8 cellular contexts compared by ENCODE assay signal in genomic region chr11:73538381-73538872, GRCh38. TPM values are rescaled to one million over a fixed set of nuclear protein-coding genes. Genes with fewer than 3 reads are reported as not detected.
DNase-seq lines count a peak whose midpoint lies in the region; ATAC-seq lines count a peak whose summit lies in the region.

No MANE protein-coding gene starts in this region.

- POLR2A ChIA-PET in activated CD4-positive, alpha-beta T cell treated with anti-CD3 and anti-CD28 coated beads for 36 hours (lab: Charles Lee) = interaction anchor here (0.6 kb wide), 1 partner anchor 255 kb away, joined by 4 read pairs; no protein-coding TSS in a partner anchor

- no peaks in the 10 kb centered on the region for H3K9me3 Mint-ChIP-seq in activated CD4-positive, alpha-beta T cell treated with anti-CD3 and anti-CD28 coated beads for 36 hours (ENCODE audit: low read depth)

- H3K4me1 Mint-ChIP-seq in activated CD4-positive, alpha-beta T cell treated with anti-CD3 and anti-CD28 coated beads for 36 hours = peaks cover 28% of the 10 kb centered on the region

- CTCF ChIA-PET in activated CD4-positive, alpha-beta T cell treated with anti-CD3 and anti-CD28 coated beads for 36 hours (lab: Charles Lee) = interaction anchor here (0.9 to 1.9 kb wide), 5 partner anchors 19 to 123 kb away, joined by 3 to 5 read pairs (median 3); no protein-coding TSS in a partner anchor

- no peaks in the 10 kb centered on the region for H3K36me3 Mint-ChIP-seq in activated CD4-positive, alpha-beta T cell treated with anti-CD3 and anti-CD28 coated beads for 36 hours (ENCODE audit: low read depth)

- H3K27ac Mint-ChIP-seq in activated CD4-positive, alpha-beta T cell treated with anti-CD3 and anti-CD28 coated beads for 36 hours = peak overlapping the region; percentile 56

- no peak overlapping the region for H3K4me3 Mint-ChIP-seq in activated CD4-positive, alpha-beta T cell treated with anti-CD3 and anti-CD28 coated beads for 36 hours

- peak; percentile 34 for DNase-seq in activated CD4-positive, alpha-beta T cell treated with anti-CD3 and anti-CD28 coated beads for 36 hours
- DNase-seq in activated CD4-positive, alpha-beta T cell treated with anti-CD3 and anti-CD28 coated beads for 48 hours = no peak
- peak; percentile 76 for DNase-seq in KG1 (lab: John Stamatoyannopoulos, UW)
- peak; percentile 14 for DNase-seq in astrocyte of the hippocampus (ENCODE audit: low read depth, low spot score)
- peak; percentile 24 for DNase-seq in putamen (ENCODE audit: low spot score)
- DNase-seq in HUDEP-2 (lab: John Stamatoyannopoulos, UW; ENCODE audit: unreplicated experiment in 76 of 76) = no peak
- DNase-seq in NCI-H345 (lab: John Stamatoyannopoulos, UW) = no peak
- no peak for DNase-seq in activated gamma-delta T cell treated with Interleukin-2 at 50 U/mL for 16 hours

- ATAC-seq in activated CD4-positive, alpha-beta T cell treated with anti-CD3 and anti-CD28 coated beads for 36 hours = peak; percentile 97

- intact Hi-C loops in activated CD4-positive, alpha-beta T cell treated with anti-CD3 and anti-CD28 coated beads for 36 hours (cut with DNase I, micrococcal nuclease) = no loop called here

- H3K27me3 Mint-ChIP-seq in activated CD4-positive, alpha-beta T cell treated with anti-CD3 and anti-CD28 coated beads for 36 hours = no peaks in the 10 kb centered on the region

RNA-seq across cellular contexts. Expression of gene FAM168A, which starts 59.5 kb away (rescaled TPM):
- 10 to 100 TPM; 12.7 to 17.5 TPM for total RNA-seq in activated CD4-positive, alpha-beta T cell treated with anti-CD3 and anti-CD28 coated beads for 36 hours

Comparison
In these comparisons a context has a peak if more than half of its experiments do, and no peak if none do; other contexts are left out.
1. DNase-seq: peak in activated CD4-positive, alpha-beta T cell treated with anti-CD3 and anti-CD28 coated beads for 36 hours (single experiment), KG1 (single experiment), astrocyte of the hippocampus (single experiment) and putamen (single experiment); none in activated CD4-positive, alpha-beta T cell treated with anti-CD3 and anti-CD28 coated beads for 48 hours (single experiment), HUDEP-2 (0 of 76), NCI-H345 (single experiment) and activated gamma-delta T cell treated with Interleukin-2 at 50 U/mL for 16 hours (single experiment).